24 cellular contexts compared by ENCODE assay signal in genomic region chr4:150106886-150107285, GRCh38. TPM values are rescaled to one million over a fixed set of nuclear protein-coding genes. Genes with fewer than 3 reads are reported as not detected.
"Had no signal": no experiment of that assay in that cellular context is flagged by ENCODE, and none has a peak within 500 bp of the region (broad histone marks: within the 10 kb centered on the region; RNA-seq: fewer than 3 reads in every experiment).

No MANE protein-coding gene starts in this region.

- H3K27me3 Mint-ChIP-seq: naive B cell had no signal

- H3K9me3 ChIP-seq: body of pancreas, transverse colon, vagina had no signal

- H3K27ac Mint-ChIP-seq: activated CD4-positive, alpha-beta T cell treated with anti-CD3 and anti-CD28 coated beads, Interleukin-2, amount 10 ng/mL, durations not matched to agents 24 days and 14 days; activated CD8-positive, alpha-beta T cell treated with anti-CD3 and anti-CD28 coated beads, Interleukin-2, amount 10 ng/mL, durations not matched to agents 7 days and 5 days; activated naive CD4-positive, alpha-beta T cell treated with anti-CD3 and anti-CD28 coated beads, Interleukin-2, amount 50 U/mL, for 72 hours; activated T-cell treated with anti-CD3 and anti-CD28 coated beads, Interleukin-2, amount 50 U/mL, for 72 hours; immature natural killer cell; naive B cell; stimulated activated naive B cell treated with anti-CD40 and anti-IgM and Interleukin-4, amounts not matched to agents 10 μg/mL and 1 μg/mL and 100 μg/mL, for 72 hours; T-helper 2 cell treated with Interferon-gamma antibody and Interleukin-4, amounts not matched to agents 5 μg/mL and 100 μg/mL, for 36 hours had no signal

- H3K4me3 Mint-ChIP-seq: activated CD4-positive, alpha-beta T cell treated with anti-CD3 and anti-CD28 coated beads, Interleukin-2, amount 10 ng/mL, durations not matched to agents 24 days and 14 days; activated CD8-positive, alpha-beta T cell treated with anti-CD3 and anti-CD28 coated beads, Interleukin-2, amount 10 ng/mL, durations not matched to agents 7 days and 5 days; activated T-cell treated with anti-CD3 and anti-CD28 coated beads, Interleukin-2, amount 50 U/mL, for 72 hours; immature natural killer cell; naive B cell; stimulated activated naive B cell treated with anti-CD40 and anti-IgM and Interleukin-4, amounts not matched to agents 10 μg/mL and 1 μg/mL and 100 μg/mL, for 72 hours; T-helper 2 cell treated with Interferon-gamma antibody and Interleukin-4, amounts not matched to agents 5 μg/mL and 100 μg/mL, for 36 hours had no signal

- H3K36me3 ChIP-seq: transverse colon, vagina had no signal

- ATAC-seq: activated CD8-positive, alpha-beta T cell treated with anti-CD3 and anti-CD28 coated beads, Interleukin-2, amount 10 ng/mL, durations not matched to agents 7 days and 5 days; activated naive CD4-positive, alpha-beta T cell treated with anti-CD3 and anti-CD28 coated beads, Interleukin-2, amount 50 U/mL, for 72 hours; activated T-cell treated with anti-CD3 and anti-CD28 coated beads, Interleukin-2, amount 50 U/mL, for 72 hours; body of pancreas; left colon; stimulated activated naive B cell treated with anti-CD40 and anti-IgM and Interleukin-4, amounts not matched to agents 10 μg/mL and 1 μg/mL and 100 μg/mL, for 72 hours had no signal

- DNase-seq: activated CD4-positive, alpha-beta T cell treated with anti-CD3 and anti-CD28 coated beads, Interleukin-2, amount 10 ng/mL, durations not matched to agents 24 days and 14 days; activated CD4-positive, CD25-positive, alpha-beta regulatory T cell; activated CD8-positive, alpha-beta memory T cell treated with anti-CD3 and anti-CD28 coated beads, Interleukin-2, amount 50 U/mL, for 48 hours; activated CD8-positive, alpha-beta T cell treated with anti-CD3 and anti-CD28 coated beads, Interleukin-2, amount 10 ng/mL, durations not matched to agents 7 days and 5 days; activated gamma-delta T cell; activated T-cell treated with anti-CD3 and anti-CD28 coated beads, Interleukin-2, amount 50 U/mL, for 72 hours; amniotic stem cell; body of pancreas; central memory CD4-positive, alpha-beta T cell; effector CD8-positive, alpha-beta T cell; foreskin fibroblast; head of caudate nucleus; immature natural killer cell; left colon; naive B cell; retina; stimulated activated CD4-positive, alpha-beta T cell treated with anti-CD3 and anti-CD28 coated beads, Interleukin-2, amount 100 ng/mL, for 48 hours; stimulated activated naive B cell treated with anti-CD40 and anti-IgM and Interleukin-4, amounts not matched to agents 10 μg/mL and 1 μg/mL and 100 μg/mL, for 72 hours; transverse colon had no signal

- H3K27me3 ChIP-seq: body of pancreas, transverse colon, vagina had no signal

- H3K36me3 Mint-ChIP-seq: activated naive CD4-positive, alpha-beta T cell treated with anti-CD3 and anti-CD28 coated beads, Interleukin-2, amount 50 U/mL, for 72 hours; immature natural killer cell had no signal

- H3K9me3 Mint-ChIP-seq: activated CD4-positive, alpha-beta T cell treated with anti-CD3 and anti-CD28 coated beads, Interleukin-2, amount 10 ng/mL, durations not matched to agents 24 days and 14 days; activated naive CD4-positive, alpha-beta T cell treated with anti-CD3 and anti-CD28 coated beads, Interleukin-2, amount 50 U/mL, for 72 hours; activated T-cell treated with anti-CD3 and anti-CD28 coated beads, Interleukin-2, amount 50 U/mL, for 72 hours; T-helper 2 cell treated with Interferon-gamma antibody and Interleukin-4, amounts not matched to agents 5 μg/mL and 100 μg/mL, for 36 hours had no signal

- H3K27ac ChIP-seq: body of pancreas, transverse colon, vagina had no signal

- H3K4me1 ChIP-seq: body of pancreas, transverse colon, vagina had no signal

- H3K4me1 Mint-ChIP-seq: activated CD4-positive, alpha-beta T cell treated with anti-CD3 and anti-CD28 coated beads, Interleukin-2, amount 10 ng/mL, durations not matched to agents 24 days and 14 days; immature natural killer cell had no signal

- FAIRE-seq: endothelial cell of umbilical vein had no signal

- H3K4me3 ChIP-seq: body of pancreas, lung, transverse colon, vagina had no signal

RNA-seq across cellular contexts. Expression of gene DCLK2, which starts 28.6 kb away (rescaled TPM):
- total RNA-seq: activated CD4-positive, alpha-beta T cell treated with anti-CD3 and anti-CD28 coated beads, Interleukin-2, amount 10 ng/mL, durations not matched to agents 24 days and 14 days; activated CD8-positive, alpha-beta T cell treated with anti-CD3 and anti-CD28 coated beads, Interleukin-2, amount 10 ng/mL, durations not matched to agents 7 days and 5 days; activated naive CD4-positive, alpha-beta T cell treated with anti-CD3 and anti-CD28 coated beads, Interleukin-2, amount 50 U/mL, for 72 hours had no signal
- polyA plus RNA-seq: immature natural killer cell had no signal
